ENCODE assay signal across 20 cellular contexts in genomic region chr17:80979547-80980378, GRCh38. TPM values are rescaled to one million over a fixed set of nuclear protein-coding genes. Genes with fewer than 3 reads are reported as not detected.
DNase-seq lines count a peak whose midpoint lies in the region; ATAC-seq, FAIRE-seq and TF ChIP-seq lines count a peak whose summit lies in the region.
"Had no signal": no experiment of that assay in that cellular context is flagged by ENCODE, and none has a peak within 500 bp of the region (broad histone marks: within the 10 kb centered on the region; RNA-seq: fewer than 3 reads in every experiment).

No MANE protein-coding gene starts in this region.

- no peak for DNase-seq in activated naive CD8-positive, alpha-beta T cell treated with anti-CD3 and anti-CD28 coated beads for 36 hours
- DNase-seq in WTC11 (ENCODE audit: low spot score) (no peak), HepG2 (ENCODE audit: low spot score) (no peak), NCI-H2227 treated with DMSO at 0.1 percent for 48 hours (lab: John Stamatoyannopoulos, UW) (no peak), esophagus squamous epithelium (lab: John Stamatoyannopoulos, UW) (no peak), NCI-H1436 treated with DMSO at 0.1 percent for 48 hours (lab: John Stamatoyannopoulos, UW) (no peak)
- DNase-seq: activated B cell treated with CpG ODN at 0.5 μM for 24 hours; activated effector memory CD4-positive, alpha-beta T cell treated with Interleukin-2 at 50 U/mL for 16 hours; DMS79; midbrain; NCI-H446; sigmoid colon had no signal

- no peaks in the 10 kb centered on the region for H4K20me1 ChIP-seq in HepG2 (ENCODE audit: insufficient read depth, low read length)

- no peaks in the 10 kb centered on the region for H3K9me3 Mint-ChIP-seq in activated naive CD8-positive, alpha-beta T cell (ENCODE audit: low read depth)
- no peaks in the 10 kb centered on the region for H3K9me3 Mint-ChIP-seq in activated naive CD8-positive, alpha-beta T cell treated with anti-CD3 and anti-CD28 coated beads for 36 hours
- H3K9me3 Mint-ChIP-seq in WTC11 = peaks cover 7% of the 10 kb centered on the region
- no peaks in the 10 kb centered on the region for H3K9me3 Mint-ChIP-seq in stimulated activated memory B cell treated with anti-CD40 and anti-IgM and Interleukin-4, amounts not matched to agents 10 μg/mL and 1 μg/mL and 100 μg/mL, for 72 hours
- H3K9me3 Mint-ChIP-seq: activated B cell treated with CpG ODN at 0.5 μM for 24 hours had no signal

- ATAC-seq in WTC11 (no peak), HepG2 (no peak; the same call in 2 of the 3 replicates)
- ATAC-seq in stimulated activated memory B cell treated with anti-CD40 and anti-IgM and Interleukin-4, amounts not matched to agents 10 μg/mL and 1 μg/mL and 100 μg/mL, for 72 hours = no peak
- ATAC-seq: gastroesophageal sphincter had no signal

- peak overlapping the region; percentile 42; the same call in 1 of the 2 replicates for H3K4me2 ChIP-seq in HepG2 (ENCODE audit: low read depth, low read length)

- POLR2A ChIA-PET in WTC11 (lab: Charles Lee) = no interaction called here
- POLR2A ChIA-PET in HepG2 (lab: Yijun Ruan, JAX) = interaction anchor here (0.9 to 1.1 kb wide), 2 partner anchors 8 to 10 kb away, joined by 3 to 5 read pairs; no protein-coding TSS in a partner anchor

- H3K9me3 ChIP-seq in HepG2 (ENCODE audit: low read length) (no peaks in the 10 kb centered on the region), esophagus squamous epithelium (no peaks in the 10 kb centered on the region)
- H3K9me3 ChIP-seq: gastroesophageal sphincter, sigmoid colon, upper lobe of left lung had no signal

- H3K27ac ChIP-seq in HepG2 (ENCODE audit: extremely low read length, insufficient read depth, low read length) (no peak overlapping the region), esophagus squamous epithelium (no peak overlapping the region)
- H3K27ac ChIP-seq: coronary artery, gastroesophageal sphincter, sigmoid colon, upper lobe of left lung had no signal

- TF ChIP-seq POLR2A in HepG2 (IDR thresholded peaks at IDR 0.05; ENCODE audit: insufficient read depth in 1 of 2, low read depth in 2 of 2, low read length in 2 of 2) = no peak
- no peak for TF ChIP-seq POLR2A in esophagus squamous epithelium (IDR thresholded peaks at IDR 0.05)

- no peak for TF ChIP-seq RAD21 in HepG2 (CRISPR knock-in tag; IDR thresholded peaks at IDR 0.05)

- TF ChIP-seq EP300 in HepG2 (IDR thresholded peaks at IDR 0.05; ENCODE audit: low read depth in 2 of 2, low read length in 2 of 2) = no peak
- no peak for TF ChIP-seq EP300 in HepG2 (CRISPR knock-in tag; IDR thresholded peaks at IDR 0.05; ENCODE audit: borderline replicate concordance)

- H3K79me2 ChIP-seq in HepG2 (ENCODE audit: insufficient read depth, low read length) = no peaks in the 10 kb centered on the region

- intact Hi-C loops in HepG2 (cut with micrococcal nuclease; ENCODE audit: unreplicated experiment) (loop anchor here (5.0 kb wide), 1 partner anchor 552 kb away; no protein-coding TSS in a partner anchor), esophagus squamous epithelium (cut with DNase I) (loop anchor here (10.0 kb wide), 1 partner anchor 115 kb away; no protein-coding TSS in a partner anchor)

- no TSS peak for BruUV-seq in HepG2 (replicated peaks; lab: Mats Ljungman, UMichigan)

- H2AFZ ChIP-seq in HepG2 (ENCODE audit: low read length) = no peak overlapping the region

- peak overlapping the region in 2 of 3 experiments; percentile 8 to 36; a peak in 2 of 6 replicates for H3K4me3 ChIP-seq in HepG2 (replicated peaks in 1 of 3; ENCODE audit: insufficient read depth in 1 of 3, low read depth in 2 of 3, low read length in 3 of 3)
- H3K4me3 ChIP-seq in esophagus squamous epithelium = no peak overlapping the region
- H3K4me3 ChIP-seq: coronary artery, gastroesophageal sphincter, sigmoid colon, upper lobe of left lung had no signal

- in situ Hi-C loops in HepG2 (cut with HindIII; ENCODE audit: extremely low pct_ligation_motif_present, low pct_unique_long_range_greater_than_20kb) = loop anchor here (5.0 kb wide), 1 partner anchor 552 kb away; no protein-coding TSS in a partner anchor

- TF ChIP-seq CTCF in WTC11 (IDR thresholded peaks at IDR 0.05) (no peak), HepG2 (CRISPR knock-in tag; IDR thresholded peaks at IDR 0.05) (no peak), esophagus squamous epithelium (IDR thresholded peaks at IDR 0.05) (no peak)

- H3K27ac Mint-ChIP-seq in activated naive CD8-positive, alpha-beta T cell = peak overlapping the region; percentile 34
- H3K27ac Mint-ChIP-seq in activated naive CD8-positive, alpha-beta T cell treated with anti-CD3 and anti-CD28 coated beads for 36 hours = no peak overlapping the region
- H3K27ac Mint-ChIP-seq in WTC11 = no peak overlapping the region
- H3K27ac Mint-ChIP-seq in stimulated activated memory B cell treated with anti-CD40 and anti-IgM and Interleukin-4, amounts not matched to agents 10 μg/mL and 1 μg/mL and 100 μg/mL, for 72 hours = peak overlapping the region; percentile 15
- H3K27ac Mint-ChIP-seq: activated B cell treated with CpG ODN at 0.5 μM for 24 hours, progenitor cell of endocrine pancreas had no signal

- 57% methylated on average over 21 of the region's 26 CpGs for WGBS in HepG2 (ENCODE audit: low lambda C conversion rate)
- WGBS in esophagus squamous epithelium, 2 donors = 84 to 90% methylated on average over 11 to 13 of the region's 26 CpGs

- H3K9ac ChIP-seq in HepG2 (ENCODE audit: insufficient read depth, low read depth, low read length) = no peak overlapping the region

- H3K27me3 Mint-ChIP-seq in activated naive CD8-positive, alpha-beta T cell = peaks cover 4% of the 10 kb centered on the region
- peaks cover 22% of the 10 kb centered on the region for H3K27me3 Mint-ChIP-seq in activated naive CD8-positive, alpha-beta T cell treated with anti-CD3 and anti-CD28 coated beads for 36 hours
- H3K27me3 Mint-ChIP-seq in WTC11 (ENCODE audit: low read depth) = no peaks in the 10 kb centered on the region; the same call in 1 of the 2 replicates
- H3K27me3 Mint-ChIP-seq in stimulated activated memory B cell treated with anti-CD40 and anti-IgM and Interleukin-4, amounts not matched to agents 10 μg/mL and 1 μg/mL and 100 μg/mL, for 72 hours = peaks cover 34% of the 10 kb centered on the region

- peaks cover 11% of the 10 kb centered on the region for H3K4me1 ChIP-seq in HepG2 (ENCODE audit: insufficient read depth, low read length)
- H3K4me1 ChIP-seq in esophagus squamous epithelium = peaks cover 4 to 25% (median 8%) of the 10 kb centered on the region in 3 donors

- no peak for FAIRE-seq in HepG2 (lab: Jason Lieb, UNC)
- FAIRE-seq: GM18507, H54 had no signal

- H3K4me3 Mint-ChIP-seq in activated naive CD8-positive, alpha-beta T cell = peak overlapping the region; percentile 41
- no peak overlapping the region for H3K4me3 Mint-ChIP-seq in activated naive CD8-positive, alpha-beta T cell treated with anti-CD3 and anti-CD28 coated beads for 36 hours
- peak overlapping the region; percentile 68 for H3K4me3 Mint-ChIP-seq in WTC11
- no peak overlapping the region for H3K4me3 Mint-ChIP-seq in stimulated activated memory B cell treated with anti-CD40 and anti-IgM and Interleukin-4, amounts not matched to agents 10 μg/mL and 1 μg/mL and 100 μg/mL, for 72 hours

- H3K27me3 ChIP-seq in HepG2 (ENCODE audit: control insufficient read depth in 1 of 2, insufficient read depth in 2 of 2, low read length in 2 of 2) (peaks cover 8 to 44% of the 10 kb centered on the region in 2 experiments; a peak in 4 of 5 replicates), esophagus squamous epithelium (peaks cover 0 to 36% (median 0%) of the 10 kb centered on the region in 4 donors)
- H3K27me3 ChIP-seq: sigmoid colon had no signal

- H3K4me1 Mint-ChIP-seq in activated naive CD8-positive, alpha-beta T cell (ENCODE audit: low read depth) = peaks cover 10% of the 10 kb centered on the region
- peaks cover 8% of the 10 kb centered on the region for H3K4me1 Mint-ChIP-seq in activated naive CD8-positive, alpha-beta T cell treated with anti-CD3 and anti-CD28 coated beads for 36 hours
- H3K4me1 Mint-ChIP-seq in WTC11 = peaks cover 3% of the 10 kb centered on the region
- H3K4me1 Mint-ChIP-seq in stimulated activated memory B cell treated with anti-CD40 and anti-IgM and Interleukin-4, amounts not matched to agents 10 μg/mL and 1 μg/mL and 100 μg/mL, for 72 hours = peaks cover 14% of the 10 kb centered on the region

- CTCF ChIA-PET in WTC11 (lab: Charles Lee) = interaction anchor here (1.0 to 2.2 kb wide), 4 partner anchors 10 to 553 kb away, joined by 3 to 6 read pairs (median 4); no protein-coding TSS in a partner anchor
- CTCF ChIA-PET in HepG2 (lab: Yijun Ruan, JAX; ENCODE audit: low intra/inter-chr PET ratio, low total read pairs) = no interaction called here

- no peaks in the 10 kb centered on the region for H3K36me3 ChIP-seq in HepG2 (replicated peaks in 1 of 2; ENCODE audit: control insufficient read depth in 1 of 2, insufficient read depth in 2 of 2, low read length in 2 of 2)
- H3K36me3 ChIP-seq in esophagus squamous epithelium = no peaks in the 10 kb centered on the region
- H3K36me3 ChIP-seq: gastroesophageal sphincter, sigmoid colon, upper lobe of left lung had no signal

- H3K36me3 Mint-ChIP-seq in activated naive CD8-positive, alpha-beta T cell = no peaks in the 10 kb centered on the region
- H3K36me3 Mint-ChIP-seq in activated naive CD8-positive, alpha-beta T cell treated with anti-CD3 and anti-CD28 coated beads for 36 hours = no peaks in the 10 kb centered on the region
- H3K36me3 Mint-ChIP-seq in WTC11 = no peaks in the 10 kb centered on the region
- H3K36me3 Mint-ChIP-seq in stimulated activated memory B cell treated with anti-CD40 and anti-IgM and Interleukin-4, amounts not matched to agents 10 μg/mL and 1 μg/mL and 100 μg/mL, for 72 hours = no peaks in the 10 kb centered on the region

RNA-seq across cellular contexts. Expression of gene CHMP6, which starts 11.9 kb away (rescaled TPM):
- total RNA-seq in activated naive CD8-positive, alpha-beta T cell treated with anti-CD3 and anti-CD28 coated beads for 36 hours = 10 to 100 TPM; 21.6 to 23.8 TPM
- total RNA-seq in WTC11 (2021) (15.0 to 23.1 TPM (median 19.6 TPM) in 3 replicates), HepG2 (2016; rRNA removed; fragmentation: Illumina TruSeq; extraction: Trizol) (24.2 and 24.6 TPM in 2 replicates), esophagus squamous epithelium (10 to 100 TPM; 16.7 to 23.8 (median 22.1) TPM)
- total RNA-seq in HepG2 (2016; cell fraction: cytosol; rRNA removed; fragmentation: Illumina TruSeq; extraction: Trizol; ENCODE audit: low read depth) = 5.9 and 6.6 TPM in 2 replicates
- 24.5 and 25.5 TPM in 2 replicates for total RNA-seq in HepG2 (2016; cell fraction: insoluble cytoplasmic fraction; rRNA removed; fragmentation: Illumina TruSeq; extraction: Trizol)
- total RNA-seq in HepG2 (2016; cell fraction: membrane; rRNA removed; fragmentation: Illumina TruSeq; extraction: Trizol) = 14.7 and 15.5 TPM in 2 replicates
- total RNA-seq in HepG2 (2016; cell fraction: nucleus; rRNA removed; fragmentation: Illumina TruSeq; extraction: Trizol) = 12.8 and 13.9 TPM in 2 replicates
- 11.1 and 17.7 TPM in 2 replicates for polyA plus RNA-seq in HepG2 (2011; rRNA removed)
- polyA plus RNA-seq in HepG2 (2011; cell fraction: cytosol; rRNA removed) = 14.2 and 21.6 TPM in 2 replicates
- 31.7 and 32.3 TPM in 2 replicates for polyA plus RNA-seq in HepG2 (2011; cell fraction: nucleus; rRNA removed)
- polyA plus RNA-seq in HepG2 (2012) = 10.1 and 14.6 TPM in 2 replicates
- 8.4 and 9.7 TPM in 2 replicates for polyA plus RNA-seq in HepG2 (2016; cell fraction: cytosol; fragmentation: Illumina TruSeq; extraction: Trizol; ENCODE audit: low read depth)
- polyA plus RNA-seq in HepG2 (2016; cell fraction: insoluble cytoplasmic fraction; fragmentation: Illumina TruSeq; extraction: Trizol; ENCODE audit: low read depth) = 42.4 and 45.1 TPM in 2 replicates
- polyA plus RNA-seq in HepG2 (2016; cell fraction: membrane; fragmentation: Illumina TruSeq; extraction: Trizol; ENCODE audit: low read depth) = 14.8 and 17.6 TPM in 2 replicates
- 34.7 and 37.8 TPM in 2 replicates for polyA plus RNA-seq in HepG2 (2016; cell fraction: nucleus; fragmentation: Illumina TruSeq; extraction: Trizol; ENCODE audit: insufficient read depth, low read depth)
- 6.7 and 18.8 TPM in 2 replicates for polyA minus RNA-seq in HepG2 (2011; rRNA and poly(A)+ RNA removed; ENCODE audit: low replicate concordance)
- polyA minus RNA-seq in HepG2 (2011; cell fraction: cytosol; rRNA and poly(A)+ RNA removed) = 8.2 and 11.1 TPM in 2 replicates
- polyA minus RNA-seq in HepG2 (2011; cell fraction: nucleus; rRNA and poly(A)+ RNA removed) = 20.0 and 22.4 TPM in 2 replicates

RNA-seq across cellular contexts. Expression of gene BAIAP2, which starts 55.2 kb away (rescaled TPM):
- total RNA-seq in activated naive CD8-positive, alpha-beta T cell treated with anti-CD3 and anti-CD28 coated beads for 36 hours = 10 to 100 TPM in 1 of 2 experiments, 1 to 10 TPM in 1; 7.7 to 10.0 TPM
- total RNA-seq in WTC11 (2021) = 16.9 to 20.7 TPM (median 18.4 TPM) in 3 replicates
- total RNA-seq in HepG2 (2016; rRNA removed; fragmentation: Illumina TruSeq; extraction: Trizol) = 16.3 and 22.5 TPM in 2 replicates
- total RNA-seq in HepG2 (2016; cell fraction: cytosol; rRNA removed; fragmentation: Illumina TruSeq; extraction: Trizol; ENCODE audit: low read depth) = 8.5 and 9.9 TPM in 2 replicates
- 15.1 and 19.9 TPM in 2 replicates for total RNA-seq in HepG2 (2016; cell fraction: insoluble cytoplasmic fraction; rRNA removed; fragmentation: Illumina TruSeq; extraction: Trizol)
- 11.6 and 11.8 TPM in 2 replicates for total RNA-seq in HepG2 (2016; cell fraction: membrane; rRNA removed; fragmentation: Illumina TruSeq; extraction: Trizol)
- total RNA-seq in HepG2 (2016; cell fraction: nucleus; rRNA removed; fragmentation: Illumina TruSeq; extraction: Trizol) = 15.9 and 21.1 TPM in 2 replicates
- polyA plus RNA-seq in HepG2 (2011; rRNA removed) = 24.0 and 29.8 TPM in 2 replicates
- polyA plus RNA-seq in HepG2 (2011; cell fraction: cytosol; rRNA removed) = 14.8 and 22.5 TPM in 2 replicates
- 101 and 122 TPM in 2 replicates for polyA plus RNA-seq in HepG2 (2011; cell fraction: nucleus; rRNA removed)
- polyA plus RNA-seq in HepG2 (2012) = 34.4 and 34.9 TPM in 2 replicates
- 3.9 and 4.4 TPM in 2 replicates for polyA plus RNA-seq in HepG2 (2016; cell fraction: cytosol; fragmentation: Illumina TruSeq; extraction: Trizol; ENCODE audit: low read depth)
- polyA plus RNA-seq in HepG2 (2016; cell fraction: insoluble cytoplasmic fraction; fragmentation: Illumina TruSeq; extraction: Trizol; ENCODE audit: low read depth) = 14.7 and 22.4 TPM in 2 replicates
- polyA plus RNA-seq in HepG2 (2016; cell fraction: membrane; fragmentation: Illumina TruSeq; extraction: Trizol; ENCODE audit: low read depth) = 6.8 and 8.2 TPM in 2 replicates
- polyA plus RNA-seq in HepG2 (2016; cell fraction: nucleus; fragmentation: Illumina TruSeq; extraction: Trizol; ENCODE audit: insufficient read depth, low read depth) = 38.9 and 40.0 TPM in 2 replicates
- 6.9 and 34.6 TPM in 2 replicates for polyA minus RNA-seq in HepG2 (2011; rRNA and poly(A)+ RNA removed; ENCODE audit: low replicate concordance)
- 19.5 and 20.5 TPM in 2 replicates for polyA minus RNA-seq in HepG2 (2011; cell fraction: cytosol; rRNA and poly(A)+ RNA removed)
- 51.2 and 56.7 TPM in 2 replicates for polyA minus RNA-seq in HepG2 (2011; cell fraction: nucleus; rRNA and poly(A)+ RNA removed)
- total RNA-seq in esophagus squamous epithelium = 100 to 1,000 TPM in 3 of 4 donors, 10 to 100 TPM in 1; 87.8 to 175 (median 105) TPM

Comparison
In these comparisons a context has a peak if more than half of its experiments do, and no peak if none do; other contexts are left out.
1. H3K27ac Mint-ChIP-seq: peak in activated naive CD8-positive, alpha-beta T cell (single experiment) and stimulated activated memory B cell treated with anti-CD40 and anti-IgM and Interleukin-4, amounts not matched to agents 10 μg/mL and 1 μg/mL and 100 μg/mL, for 72 hours (single experiment); none in activated naive CD8-positive, alpha-beta T cell treated with anti-CD3 and anti-CD28 coated beads for 36 hours (single experiment) and WTC11 (single experiment).
2. H3K4me3 Mint-ChIP-seq: peak in activated naive CD8-positive, alpha-beta T cell (single experiment) and WTC11 (single experiment); none in activated naive CD8-positive, alpha-beta T cell treated with anti-CD3 and anti-CD28 coated beads for 36 hours (single experiment) and stimulated activated memory B cell treated with anti-CD40 and anti-IgM and Interleukin-4, amounts not matched to agents 10 μg/mL and 1 μg/mL and 100 μg/mL, for 72 hours (single experiment).
3. H3K4me3 ChIP-seq: peak in HepG2 (2 of 3); none in esophagus squamous epithelium (0 of 4).